Comparison of ENCODE assay signal across 9 cellular contexts in genomic region chr3:159185443-159186050, GRCh38.
DNase-seq lines count a peak whose midpoint lies in the region; ATAC-seq and TF ChIP-seq lines count a peak whose summit lies in the region.
"Had no signal": no experiment of that assay in that cellular context is flagged by ENCODE, and none has a peak within 500 bp of the region (broad histone marks: within the 10 kb centered on the region; RNA-seq: fewer than 3 reads in every experiment).

No MANE protein-coding gene starts in this region.

- no peaks in the 10 kb centered on the region for H3K4me1 ChIP-seq in effector memory CD4-positive, alpha-beta T cell (ENCODE audit: control insufficient read depth, insufficient read depth, low read length, poor library complexity, severe bottlenecking)
- H3K4me1 ChIP-seq: parathyroid adenoma had no signal

- H3K27ac Mint-ChIP-seq in stimulated activated naive B cell treated with anti-CD40 and anti-IgM and Interleukin-4, amounts not matched to agents 10 μg/mL and 1 μg/mL and 100 μg/mL, for 72 hours, result no peak overlapping the region
- no peak overlapping the region for H3K27ac Mint-ChIP-seq in osteocyte (ENCODE audit: unreplicated experiment)

- H3K4me1 Mint-ChIP-seq in stimulated activated naive B cell treated with anti-CD40 and anti-IgM and Interleukin-4, amounts not matched to agents 10 μg/mL and 1 μg/mL and 100 μg/mL, for 72 hours, result peaks cover 5 to 7% of the 10 kb centered on the region in 2 donors
- no peaks in the 10 kb centered on the region for H3K4me1 Mint-ChIP-seq in osteocyte (ENCODE audit: unreplicated experiment)

- no peaks in the 10 kb centered on the region for H3K36me3 Mint-ChIP-seq in stimulated activated naive B cell treated with anti-CD40 and anti-IgM and Interleukin-4, amounts not matched to agents 10 μg/mL and 1 μg/mL and 100 μg/mL, for 72 hours
- H3K36me3 Mint-ChIP-seq in osteocyte (ENCODE audit: unreplicated experiment), result no peaks in the 10 kb centered on the region

- peaks cover 0 to 4% of the 10 kb centered on the region in 2 donors for H3K9me3 Mint-ChIP-seq in stimulated activated naive B cell treated with anti-CD40 and anti-IgM and Interleukin-4, amounts not matched to agents 10 μg/mL and 1 μg/mL and 100 μg/mL, for 72 hours
- H3K9me3 Mint-ChIP-seq in osteocyte (ENCODE audit: unreplicated experiment), result no peaks in the 10 kb centered on the region

- H3K27me3 Mint-ChIP-seq in stimulated activated naive B cell treated with anti-CD40 and anti-IgM and Interleukin-4, amounts not matched to agents 10 μg/mL and 1 μg/mL and 100 μg/mL, for 72 hours, result no peaks in the 10 kb centered on the region
- H3K27me3 Mint-ChIP-seq in osteocyte (ENCODE audit: unreplicated experiment), result peaks cover 3% of the 10 kb centered on the region

- TF ChIP-seq CTCF in osteocyte (IDR thresholded peaks at IDR 0.05), result no peak

- no peak overlapping the region for H3K4me3 Mint-ChIP-seq in stimulated activated naive B cell treated with anti-CD40 and anti-IgM and Interleukin-4, amounts not matched to agents 10 μg/mL and 1 μg/mL and 100 μg/mL, for 72 hours
- H3K4me3 Mint-ChIP-seq in osteocyte (ENCODE audit: unreplicated experiment), result no peak overlapping the region

- ATAC-seq in HG02759 (IDR thresholded peaks at IDR 0.05; ENCODE audit: unreplicated experiment), result peak; percentile 54
- ATAC-seq in HG03571 (IDR thresholded peaks at IDR 0.05; ENCODE audit: unreplicated experiment), result peak; percentile 63
- peak; percentile 84 to 90 for ATAC-seq in stimulated activated naive B cell treated with anti-CD40 and anti-IgM and Interleukin-4, amounts not matched to agents 10 μg/mL and 1 μg/mL and 100 μg/mL, for 72 hours (replicated peaks)

- DNase-seq in GM19238 (ENCODE audit: insufficient read length, low spot score) (peak; percentile 7), osteocyte (ENCODE audit: extremely low spot score, unreplicated experiment) (no peak), A172 (ENCODE audit: low spot score) (no peak)
- no peak for DNase-seq in stimulated activated naive B cell treated with anti-CD40 and anti-IgM and Interleukin-4, amounts not matched to agents 10 μg/mL and 1 μg/mL and 100 μg/mL, for 72 hours
- no peak for DNase-seq in effector memory CD4-positive, alpha-beta T cell

- no peaks in the 10 kb centered on the region for H3K36me3 ChIP-seq in effector memory CD4-positive, alpha-beta T cell (ENCODE audit: control insufficient read depth, insufficient read depth, low read length)

- H3K27ac ChIP-seq in effector memory CD4-positive, alpha-beta T cell (ENCODE audit: insufficient read depth, low read length, poor library complexity, severe bottlenecking), result no peak overlapping the region
- H3K27ac ChIP-seq: KMS-11, parathyroid adenoma had no signal

- no peaks in the 10 kb centered on the region for H3K9me3 ChIP-seq in effector memory CD4-positive, alpha-beta T cell (ENCODE audit: control insufficient read depth, low read length)

- no peaks in the 10 kb centered on the region for H3K27me3 ChIP-seq in effector memory CD4-positive, alpha-beta T cell (replicated peaks; ENCODE audit: control insufficient read depth, insufficient read depth, low read length, poor library complexity, severe bottlenecking)

- no peak overlapping the region for H3K4me3 ChIP-seq in effector memory CD4-positive, alpha-beta T cell (ENCODE audit: insufficient read depth, low read depth, low read length, poor library complexity, severe bottlenecking)
